In genomic region chr22:25714070-25714469, GRCh38 we compare ENCODE assay signal across 21 cellular contexts. TPM values are rescaled to one million over a fixed set of nuclear protein-coding genes. Genes with fewer than 3 reads are reported as not detected.
"Had no signal": no experiment of that assay in that cellular context is flagged by ENCODE, and none has a peak within 500 bp of the region (broad histone marks: within the 10 kb centered on the region; RNA-seq: fewer than 3 reads in every experiment).

No MANE protein-coding gene starts in this region.

- H3K4me3 ChIP-seq: K562, MG63 had no signal

- H3K27me3 ChIP-seq: MG63 had no signal

- DNase-seq: MG63, NCI-H1092 treated with DMSO at 0.1 percent for 48 hours, NCI-H1436, NCI-H187, NCI-H2029, NCI-H2081 treated with DMSO at 0.1 percent for 48 hours, NCI-H2171, NCI-H226, NCI-H446, NCI-H510A, NCI-H524 treated with DMSO at 0.1 percent for 48 hours, NCI-H69, NCI-H774, Right ventricle myocardium superior, RPMI8226, SK-N-SH had no signal

- H3K9ac ChIP-seq: KMS-11, SK-N-SH had no signal

- H3K9me3 Mint-ChIP-seq: IgD-negative memory B cell had no signal

- H3K27me3 Mint-ChIP-seq: IgD-negative memory B cell had no signal

- H3K27ac ChIP-seq: HL-60, KMS-11 had no signal

- H3K4me1 Mint-ChIP-seq: IgD-negative memory B cell had no signal

- H3K4me3 Mint-ChIP-seq: IgD-negative memory B cell had no signal

- H3K9me3 ChIP-seq: MG63, SK-N-SH had no signal

- H3K27ac Mint-ChIP-seq: IgD-negative memory B cell had no signal

- H3K36me3 ChIP-seq: MG63 had no signal

RNA-seq across cellular contexts. Expression of gene MYO18B, which starts 27.9 kb away (rescaled TPM):
- total RNA-seq: SK-MEL-5 had no signal
